Comparison of ENCODE assay signal across 13 cellular contexts in genomic region chr15:52193791-52194190, GRCh38. TPM values are rescaled to one million over a fixed set of nuclear protein-coding genes. Genes with fewer than 3 reads are reported as not detected.
DNase-seq lines count a peak whose midpoint lies in the region; ATAC-seq and TF ChIP-seq lines count a peak whose summit lies in the region.
"Had no signal": no experiment of that assay in that cellular context is flagged by ENCODE, and none has a peak within 500 bp of the region (broad histone marks: within the 10 kb centered on the region; RNA-seq: fewer than 3 reads in every experiment).

No MANE protein-coding gene starts in this region.

- peak; percentile 49 for DNase-seq in EH (ENCODE audit: low read depth)
- DNase-seq in HFFc6 = no peak
- DNase-seq in osteocyte (ENCODE audit: extremely low spot score, unreplicated experiment) = peak; percentile 3
- no peak for DNase-seq in activated CD4-positive, alpha-beta T cell treated with anti-CD3 and anti-CD28 coated beads for 48 hours
- no peak for DNase-seq in activated naive CD4-positive, alpha-beta T cell (lab: John Stamatoyannopoulos, UW)
- DNase-seq in stimulated activated CD4-positive, alpha-beta T cell treated with anti-CD3 and anti-CD28 coated beads, Interleukin-15, amount 100 ng/mL, for 24 hours = no peak
- no peak for DNase-seq in chondrocyte (ENCODE audit: low spot score)
- DNase-seq: AML-193, DMS79, GF-D8, H9 had no signal

- peak overlapping the region; percentile 59 for H3K27ac Mint-ChIP-seq in HFFc6
- no peak overlapping the region for H3K27ac Mint-ChIP-seq in osteocyte (ENCODE audit: unreplicated experiment)
- no peak overlapping the region for H3K27ac Mint-ChIP-seq in chondrocyte (ENCODE audit: unreplicated experiment)
- H3K27ac Mint-ChIP-seq: H9 had no signal

- H3K4me3 Mint-ChIP-seq in HFFc6 = peak overlapping the region; percentile 56; the same call in 1 of the 2 replicates
- no peak overlapping the region for H3K4me3 Mint-ChIP-seq in osteocyte (ENCODE audit: unreplicated experiment)
- H3K4me3 Mint-ChIP-seq in chondrocyte (ENCODE audit: unreplicated experiment) = no peak overlapping the region
- H3K4me3 Mint-ChIP-seq: GM23338, H9 had no signal

- no peak for TF ChIP-seq CTCF in HFFc6 (IDR thresholded peaks at IDR 0.05)
- TF ChIP-seq CTCF in osteocyte (IDR thresholded peaks at IDR 0.05) = no peak
- no peak for TF ChIP-seq CTCF in chondrocyte (IDR thresholded peaks at IDR 0.05)

- H3K9me3 Mint-ChIP-seq in HFFc6 (no peaks in the 10 kb centered on the region), osteocyte (ENCODE audit: unreplicated experiment) (no peaks in the 10 kb centered on the region), chondrocyte (ENCODE audit: low read depth) (no peaks in the 10 kb centered on the region)
- H3K9me3 Mint-ChIP-seq: GM23338, H9 had no signal

- no peaks in the 10 kb centered on the region for H3K36me3 Mint-ChIP-seq in HFFc6 (ENCODE audit: low read depth)
- H3K36me3 Mint-ChIP-seq in osteocyte (ENCODE audit: unreplicated experiment) = no peaks in the 10 kb centered on the region
- H3K36me3 Mint-ChIP-seq in chondrocyte (ENCODE audit: low read depth) = no peaks in the 10 kb centered on the region

- peaks cover under 1% of the 10 kb centered on the region for H3K27me3 Mint-ChIP-seq in HFFc6 (ENCODE audit: insufficient read depth)
- H3K27me3 Mint-ChIP-seq in osteocyte (ENCODE audit: unreplicated experiment) = no peaks in the 10 kb centered on the region
- no peaks in the 10 kb centered on the region for H3K27me3 Mint-ChIP-seq in chondrocyte (ENCODE audit: low read depth)

- ATAC-seq in SK-N-SH treated with all-trans-retinoic acid at 6 μM for 48 hours = peak; percentile 36; the same call in 2 of the 3 replicates
- ATAC-seq: GM23338 had no signal

- H3K4me1 Mint-ChIP-seq in HFFc6 (ENCODE audit: low read depth) (peaks cover 22% of the 10 kb centered on the region), osteocyte (ENCODE audit: unreplicated experiment) (peaks cover 8% of the 10 kb centered on the region), chondrocyte (ENCODE audit: low read depth) (peaks cover 9% of the 10 kb centered on the region)

TF ChIP-seq in SK-N-SH treated with all-trans-retinoic acid at 6 μM for 48 hours, 23 proteins besides CTCF, POLR2A, EP300 and RAD21:
- no peak for TF ChIP-seq TOX (CRISPR knock-in tag; IDR thresholded peaks at IDR 0.05; ENCODE audit: borderline replicate concordance)
- no peak for TF ChIP-seq ZNF70 (CRISPR knock-in tag; IDR thresholded peaks at IDR 0.05)
- TF ChIP-seq PPARA (CRISPR knock-in tag; IDR thresholded peaks at IDR 0.05; ENCODE audit: borderline replicate concordance) = no peak
- TF ChIP-seq TSHZ2 (CRISPR knock-in tag; IDR thresholded peaks at IDR 0.05) = no peak
- TF ChIP-seq ISL1 (CRISPR knock-in tag; IDR thresholded peaks at IDR 0.05) = no peak
TF ChIP-seq in SK-N-SH treated with all-trans-retinoic acid at 6 μM for 48 hours: peak in this region for 0.

RNA-seq across cellular contexts. Expression of gene GNB5, which starts 2.6 kb away (rescaled TPM):
- total RNA-seq in HFFc6 (2021; fragmentation: NEBNext Ultra II Directional; extraction: Animal tissue kit (Norgen Biotek cat#: 25700)) = 10 to 100 TPM; 24.1 to 37.1 (median 33.0) TPM
- 34.0 and 34.5 TPM in 2 replicates for total RNA-seq in osteocyte
- 25.7 to 28.9 TPM (median 26.9 TPM) in 3 replicates for total RNA-seq in chondrocyte

Comparison
In these comparisons a context has a peak if more than half of its experiments do, and no peak if none do; other contexts are left out.
1. DNase-seq: peak in EH (single experiment) and osteocyte (single experiment); none in HFFc6 (single experiment), activated CD4-positive, alpha-beta T cell treated with anti-CD3 and anti-CD28 coated beads for 48 hours (single experiment), activated naive CD4-positive, alpha-beta T cell (0 of 4), stimulated activated CD4-positive, alpha-beta T cell treated with anti-CD3 and anti-CD28 coated beads, Interleukin-15, amount 100 ng/mL, for 24 hours (single experiment) and chondrocyte (single experiment).